ENCODE assay signal across 18 cellular contexts in genomic region chr6:24874776-24875175, GRCh38.
DNase-seq lines count a peak whose midpoint lies in the region; ATAC-seq and TF ChIP-seq lines count a peak whose summit lies in the region.
"Had no signal": no experiment of that assay in that cellular context is flagged by ENCODE, and none has a peak within 500 bp of the region (broad histone marks: within the 10 kb centered on the region; RNA-seq: fewer than 3 reads in every experiment).

No MANE protein-coding gene starts in this region.

- no peak for ATAC-seq in T-helper 17 cell
- ATAC-seq in naive B cell (ENCODE audit: low read depth in 2 of 2), result no peak
- ATAC-seq in stimulated activated effector memory CD8-positive, alpha-beta T cell treated with anti-CD3 and anti-CD28 coated beads, Interleukin-12 subunit alpha, Interleukin-12 subunit beta, amount 100 ng/mL, for 72 hours, result no peak
- ATAC-seq in GM18520 (IDR thresholded peaks at IDR 0.05; ENCODE audit: unreplicated experiment), result no peak
- ATAC-seq: HepG2 had no signal

- no peak overlapping the region for H3K4me2 ChIP-seq in osteoblast (ENCODE audit: insufficient read depth, low read length)
- H3K4me2 ChIP-seq: KMS-11 had no signal

- H3K36me3 Mint-ChIP-seq in activated naive CD4-positive, alpha-beta T cell treated with anti-CD3 and anti-CD28 coated beads, Interleukin-2, amount 50 U/mL, for 24 hours, result peaks cover 36% of the 10 kb centered on the region
- H3K36me3 Mint-ChIP-seq in T-helper 17 cell (ENCODE audit: low read depth) (no peaks in the 10 kb centered on the region), naive B cell (peaks cover 32 to 40% of the 10 kb centered on the region in 2 donors)
- H3K36me3 Mint-ChIP-seq in stimulated activated effector memory CD8-positive, alpha-beta T cell treated with anti-CD3 and anti-CD28 coated beads, Interleukin-12 subunit alpha, Interleukin-12 subunit beta, amount 100 ng/mL, for 72 hours, result peaks cover 85% of the 10 kb centered on the region

- peak overlapping the region; percentile 82 for H3K27ac Mint-ChIP-seq in activated naive CD4-positive, alpha-beta T cell treated with anti-CD3 and anti-CD28 coated beads, Interleukin-2, amount 50 U/mL, for 24 hours
- H3K27ac Mint-ChIP-seq in T-helper 17 cell, result peak overlapping the region; percentile 84
- H3K27ac Mint-ChIP-seq in naive B cell, result peak overlapping the region in 4 of 6 donors; percentile 10 to 67 (median 64)
- H3K27ac Mint-ChIP-seq in stimulated activated effector memory CD8-positive, alpha-beta T cell treated with anti-CD3 and anti-CD28 coated beads, Interleukin-12 subunit alpha, Interleukin-12 subunit beta, amount 100 ng/mL, for 72 hours, result peak overlapping the region; percentile 63

- H3K36me3 ChIP-seq in osteoblast (ENCODE audit: insufficient read depth, low read length), result no peaks in the 10 kb centered on the region

- no peak overlapping the region for H3K4me3 Mint-ChIP-seq in activated naive CD4-positive, alpha-beta T cell treated with anti-CD3 and anti-CD28 coated beads, Interleukin-2, amount 50 U/mL, for 24 hours
- no peak overlapping the region for H3K4me3 Mint-ChIP-seq in T-helper 17 cell
- H3K4me3 Mint-ChIP-seq in naive B cell, result no peak overlapping the region
- no peak overlapping the region for H3K4me3 Mint-ChIP-seq in stimulated activated effector memory CD8-positive, alpha-beta T cell treated with anti-CD3 and anti-CD28 coated beads, Interleukin-12 subunit alpha, Interleukin-12 subunit beta, amount 100 ng/mL, for 72 hours

- H3K27me3 ChIP-seq in osteoblast (ENCODE audit: insufficient read depth, low read length), result no peaks in the 10 kb centered on the region

- peaks cover 3% of the 10 kb centered on the region for H3K9me3 ChIP-seq in T-helper 17 cell (ENCODE audit: control insufficient read depth, low read length, poor library complexity, severe bottlenecking)
- H3K9me3 ChIP-seq in osteoblast (ENCODE audit: low read depth, low read length), result peaks cover 6% of the 10 kb centered on the region

- H3K27ac ChIP-seq in osteoblast (ENCODE audit: low read depth, low read length), result no peak overlapping the region
- H3K27ac ChIP-seq: KMS-11 had no signal

- H3K4me1 Mint-ChIP-seq in activated naive CD4-positive, alpha-beta T cell treated with anti-CD3 and anti-CD28 coated beads, Interleukin-2, amount 50 U/mL, for 24 hours, result peaks cover 84% of the 10 kb centered on the region
- H3K4me1 Mint-ChIP-seq in T-helper 17 cell (peaks cover 27% of the 10 kb centered on the region), naive B cell (peaks cover 34 to 49% (median 37%) of the 10 kb centered on the region in 3 donors)
- H3K4me1 Mint-ChIP-seq in stimulated activated effector memory CD8-positive, alpha-beta T cell treated with anti-CD3 and anti-CD28 coated beads, Interleukin-12 subunit alpha, Interleukin-12 subunit beta, amount 100 ng/mL, for 72 hours, result peaks cover 43% of the 10 kb centered on the region

- no peak for TF ChIP-seq CTCF in osteoblast (IDR thresholded peaks at IDR 0.05; ENCODE audit: extremely low read depth, low read depth, low read length)

- H3K4me1 ChIP-seq in osteoblast (ENCODE audit: insufficient read depth, low read length), result no peaks in the 10 kb centered on the region

- no peaks in the 10 kb centered on the region for H3K79me2 ChIP-seq in osteoblast (ENCODE audit: insufficient read depth, low read length)

- no peak overlapping the region for H2AFZ ChIP-seq in osteoblast (ENCODE audit: low read length)

- H3K9me3 Mint-ChIP-seq in activated naive CD4-positive, alpha-beta T cell treated with anti-CD3 and anti-CD28 coated beads, Interleukin-2, amount 50 U/mL, for 24 hours, result no peaks in the 10 kb centered on the region
- H3K9me3 Mint-ChIP-seq in naive B cell, result peaks cover 0 to 10% (median 4%) of the 10 kb centered on the region in 7 donors
- peaks cover 6% of the 10 kb centered on the region for H3K9me3 Mint-ChIP-seq in stimulated activated effector memory CD8-positive, alpha-beta T cell treated with anti-CD3 and anti-CD28 coated beads, Interleukin-12 subunit alpha, Interleukin-12 subunit beta, amount 100 ng/mL, for 72 hours

- H3K27me3 Mint-ChIP-seq in activated naive CD4-positive, alpha-beta T cell treated with anti-CD3 and anti-CD28 coated beads, Interleukin-2, amount 50 U/mL, for 24 hours, result no peaks in the 10 kb centered on the region
- no peaks in the 10 kb centered on the region for H3K27me3 Mint-ChIP-seq in T-helper 17 cell
- no peaks in the 10 kb centered on the region for H3K27me3 Mint-ChIP-seq in naive B cell

- no peak for DNase-seq in activated naive CD4-positive, alpha-beta T cell treated with anti-CD3 and anti-CD28 coated beads, Interleukin-2, amount 50 U/mL, for 16 hours
- DNase-seq in T-helper 17 cell (no peak), naive B cell (no peak), osteoblast (ENCODE audit: insufficient read length, low spot score, missing footprints) (no peak), NCI-H2107 treated with DMSO at 0.1 percent for 48 hours (lab: John Stamatoyannopoulos, UW; ENCODE audit: unreplicated experiment) (no peak)
- no peak for DNase-seq in stimulated activated effector memory CD8-positive, alpha-beta T cell treated with anti-CD3 and anti-CD28 coated beads, Interleukin-12 subunit alpha, Interleukin-12 subunit beta, amount 100 ng/mL, for 72 hours (ENCODE audit: low spot score in 2 of 2)
- DNase-seq: GDM1, GOT3, NCI-H1436, NCI-H2029, NCI-H2171 treated with DMSO at 0.1 percent for 48 hours, NCI-H446 treated with DMSO at 0.1 percent for 48 hours, OCI-M1, RPMI8226 had no signal

- no peaks in the 10 kb centered on the region for H4K20me1 ChIP-seq in osteoblast (ENCODE audit: insufficient read depth, low read length)

- no peak overlapping the region for H3K4me3 ChIP-seq in osteoblast (ENCODE audit: insufficient read depth, low read length)
